Comparison of ENCODE assay signal across 8 cellular contexts in genomic region chr6:392441-393390, GRCh38. TPM values are rescaled to one million over a fixed set of nuclear protein-coding genes. Genes with fewer than 3 reads are reported as not detected.
DNase-seq lines count a peak whose midpoint lies in the region; ATAC-seq lines count a peak whose summit lies in the region.

No MANE protein-coding gene starts in this region.

- peak; percentile 2 for ATAC-seq in stimulated activated memory B cell treated with anti-CD40 and anti-IgM and Interleukin-4, amounts not matched to agents 10 μg/mL and 1 μg/mL and 100 μg/mL, for 72 hours
- no peak for ATAC-seq in HG03175 (IDR thresholded peaks at IDR 0.05; ENCODE audit: unreplicated experiment)
- no peak for ATAC-seq in HG03571 (IDR thresholded peaks at IDR 0.05; ENCODE audit: unreplicated experiment)
- ATAC-seq in GM21447 (IDR thresholded peaks at IDR 0.05; ENCODE audit: unreplicated experiment): no peak

- H3K27me3 Mint-ChIP-seq in stimulated activated memory B cell treated with anti-CD40 and anti-IgM and Interleukin-4, amounts not matched to agents 10 μg/mL and 1 μg/mL and 100 μg/mL, for 72 hours: no peaks in the 10 kb centered on the region

- peaks cover 9% of the 10 kb centered on the region; the same call in 1 of the 2 replicates for H3K4me1 ChIP-seq in HUES64 (ENCODE audit: insufficient read depth, low read length)

- H3K36me3 Mint-ChIP-seq in stimulated activated memory B cell treated with anti-CD40 and anti-IgM and Interleukin-4, amounts not matched to agents 10 μg/mL and 1 μg/mL and 100 μg/mL, for 72 hours: peaks cover 55% of the 10 kb centered on the region

- H3K9ac ChIP-seq in HUES64 (ENCODE audit: low read depth, low read length): peak overlapping the region; percentile 31; the same call in 1 of the 2 replicates

- H3K27ac Mint-ChIP-seq in stimulated activated memory B cell treated with anti-CD40 and anti-IgM and Interleukin-4, amounts not matched to agents 10 μg/mL and 1 μg/mL and 100 μg/mL, for 72 hours: peak overlapping the region; percentile 93

- H3K4me3 ChIP-seq in HUES64 (ENCODE audit: low read length): peak overlapping the region; percentile 60

- no peaks in the 10 kb centered on the region for H3K9me3 Mint-ChIP-seq in stimulated activated memory B cell treated with anti-CD40 and anti-IgM and Interleukin-4, amounts not matched to agents 10 μg/mL and 1 μg/mL and 100 μg/mL, for 72 hours

- H3K9me3 ChIP-seq in HUES64 (ENCODE audit: insufficient read depth, low read depth, low read length): no peaks in the 10 kb centered on the region

- WGBS in HUES64: 1% methylated on average over 108 of the region's 108 CpGs

- peaks cover 86% of the 10 kb centered on the region for H3K27me3 ChIP-seq in HUES64 (ENCODE audit: insufficient read depth, low read length)

- H3K4me3 Mint-ChIP-seq in stimulated activated memory B cell treated with anti-CD40 and anti-IgM and Interleukin-4, amounts not matched to agents 10 μg/mL and 1 μg/mL and 100 μg/mL, for 72 hours: peak overlapping the region; percentile 88

- H3K36me3 ChIP-seq in HUES64 (ENCODE audit: insufficient read depth, low read length): no peaks in the 10 kb centered on the region

- H3K27ac ChIP-seq in HUES64 (ENCODE audit: low read depth, low read length): no peak overlapping the region

- peaks cover 66% of the 10 kb centered on the region for H3K4me1 Mint-ChIP-seq in stimulated activated memory B cell treated with anti-CD40 and anti-IgM and Interleukin-4, amounts not matched to agents 10 μg/mL and 1 μg/mL and 100 μg/mL, for 72 hours

- peak; percentile 20 for DNase-seq in activated T-helper 9 cell treated with anti-CD3 and anti-CD28 coated beads, Interleukin-2, amount 50 U/mL, for 16 hours (ENCODE audit: low read depth)
- DNase-seq in iPS-NIHi7 (ENCODE audit: extremely low spot score): peak; percentile 30
- DNase-seq in NCI-H2029 treated with DMSO at 0.1 percent for 48 hours (lab: John Stamatoyannopoulos, UW): no peak

RNA-seq across cellular contexts. Expression of gene IRF4, which starts 1.2 kb away (rescaled TPM):
- 1.1 TPM for polyA plus RNA-seq in HUES64 (2013, experiment 1 of 2)
- 0.51 TPM for polyA plus RNA-seq in HUES64 (2013, experiment 2 of 2)
